Comparison of ENCODE assay signal across 10 cellular contexts in genomic region chr20:50449789-50450492, GRCh38.
DNase-seq lines count a peak whose midpoint lies in the region; ATAC-seq and TF ChIP-seq lines count a peak whose summit lies in the region.
"Had no signal": no experiment of that assay in that cellular context is flagged by ENCODE, and none has a peak within 500 bp of the region (broad histone marks: within the 10 kb centered on the region; RNA-seq: fewer than 3 reads in every experiment).

No MANE protein-coding gene starts in this region.

- H3K27me3 Mint-ChIP-seq in nephron progenitor cell (ENCODE audit: low read depth, poor library complexity): peaks cover 10% of the 10 kb centered on the region

- POLR2A ChIA-PET in Panc1 (lab: Charles Lee): interaction anchor here (0.6 kb wide), 1 partner anchor 62 kb away, joined by 4 read pairs; no protein-coding TSS in a partner anchor

- H3K4me3 Mint-ChIP-seq in nephron progenitor cell: no peak overlapping the region

- in situ Hi-C loops in Panc1 (cut with HindIII; ENCODE audit: low pct_unique_long_range_greater_than_20kb, low sequenced_read_pairs): no loop called here

- H3K4me1 ChIP-seq in right atrium auricular region (peaks cover 0 to 26% of the 10 kb centered on the region in 2 donors), Panc1 (ENCODE audit: control insufficient read depth, insufficient read depth, low read length) (peaks cover 13% of the 10 kb centered on the region), aorta (ENCODE audit: control insufficient read depth in 1 of 2, insufficient read depth in 2 of 2, low read length in 2 of 2) (no peaks in the 10 kb centered on the region)

- H3K9me3 Mint-ChIP-seq in nephron progenitor cell: no peaks in the 10 kb centered on the region

- H3K4me1 Mint-ChIP-seq in nephron progenitor cell: peaks cover 21% of the 10 kb centered on the region

- H3K4me3 ChIP-seq in right atrium auricular region (no peak overlapping the region), Panc1 (ENCODE audit: low read depth in 2 of 2, low read length in 2 of 2) (no peak overlapping the region), aorta (ENCODE audit: low read length in 2 of 2) (no peak overlapping the region)

- no TSS peak for BruUV-seq in Panc1 (replicated peaks; lab: Mats Ljungman, UMichigan)

- DNase-seq in right atrium auricular region (ENCODE audit: low spot score): no peak
- DNase-seq in left cardiac atrium: no peak
- DNase-seq in Panc1 (ENCODE audit: low read depth, low spot score): no peak
- peak; percentile 39 to 65 for DNase-seq in aorta
- DNase-seq in GDM1 (lab: John Stamatoyannopoulos, UW): no peak
- no peak for DNase-seq in nephron progenitor cell
- DNase-seq in NCI-H510A (lab: John Stamatoyannopoulos, UW): no peak
- DNase-seq: kidney had no signal

- WGBS in aorta, 2 donors: 41% methylated on average over 7 of the region's 7 CpGs

- H3K36me3 ChIP-seq in right atrium auricular region (no peaks in the 10 kb centered on the region), Panc1 (ENCODE audit: control insufficient read depth, insufficient read depth, low read length) (no peaks in the 10 kb centered on the region), aorta (ENCODE audit: control insufficient read depth in 1 of 2, insufficient read depth in 2 of 2, low read length in 1 of 2) (no peaks in the 10 kb centered on the region)

- ATAC-seq in left cardiac atrium (no peak), HG02938 (IDR thresholded peaks at IDR 0.05; ENCODE audit: unreplicated experiment) (peak; percentile 62), Panc1 (0 out of 2 replicates have a peak, but pooled peaks have one; percentile 46), aorta (ENCODE audit: low FRiP score) (peak; percentile 53)

- no peaks in the 10 kb centered on the region for H3K27me3 ChIP-seq in right atrium auricular region
- no peaks in the 10 kb centered on the region for H3K27me3 ChIP-seq in Panc1 (ENCODE audit: control insufficient read depth, insufficient read depth, low read length)
- no peaks in the 10 kb centered on the region for H3K27me3 ChIP-seq in aorta (ENCODE audit: control insufficient read depth in 1 of 2, insufficient read depth in 2 of 2, low read length in 1 of 2)

- H3K36me3 Mint-ChIP-seq in nephron progenitor cell (ENCODE audit: low read depth): no peaks in the 10 kb centered on the region

- H3K9me3 ChIP-seq in right atrium auricular region (no peaks in the 10 kb centered on the region), Panc1 (ENCODE audit: control insufficient read depth, insufficient read depth, low read depth, low read length) (no peaks in the 10 kb centered on the region), aorta (ENCODE audit: control insufficient read depth, low read length) (no peaks in the 10 kb centered on the region)

- intact Hi-C loops in left cardiac atrium (cut with DNase I): loop anchor here in 1 of 2 donors (10.0 kb wide), 1 partner anchor 55 kb away; no protein-coding TSS in a partner anchor
- intact Hi-C loops in Panc1 (cut with micrococcal nuclease; ENCODE audit: unreplicated experiment): no loop called here
- intact Hi-C loops in aorta (cut with DNase I): no loop called here

- H3K27ac Mint-ChIP-seq in nephron progenitor cell: no peak overlapping the region
- H3K27ac Mint-ChIP-seq: activated naive CD8-positive, alpha-beta T cell had no signal

- TF ChIP-seq CTCF in right atrium auricular region (IDR thresholded peaks at IDR 0.05): no peak
- no peak for TF ChIP-seq CTCF in Panc1 (IDR thresholded peaks at IDR 0.05)
- TF ChIP-seq CTCF in nephron progenitor cell (IDR thresholded peaks at IDR 0.05): no peak

- CTCF ChIA-PET in Panc1 (lab: Charles Lee): interaction anchor here (0.5 kb wide), 1 partner anchor 553 kb away, joined by 4 read pairs; no protein-coding TSS in a partner anchor

- H3K27ac ChIP-seq in right atrium auricular region: peak overlapping the region; percentile 85 to 89
- H3K27ac ChIP-seq in Panc1 (ENCODE audit: low read length): no peak overlapping the region
- H3K27ac ChIP-seq in aorta (ENCODE audit: low read depth in 1 of 2, low read length in 2 of 2): no peak overlapping the region

Comparison
In these comparisons a context has a peak if more than half of its experiments do, and no peak if none do; other contexts are left out.
1. DNase-seq: peak in aorta (2 of 2); none in right atrium auricular region (single experiment), left cardiac atrium (single experiment), Panc1 (single experiment), GDM1 (single experiment), nephron progenitor cell (single experiment) and NCI-H510A (single experiment).
2. H3K27ac ChIP-seq: peak in right atrium auricular region (2 of 2); none in Panc1 (single experiment) and aorta (0 of 2).
3. ATAC-seq: peak in HG02938 (single experiment), Panc1 (single experiment) and aorta (single experiment); none in left cardiac atrium (0 of 2).